In genomic region chr7:150935149-150935548, GRCh38 we compare ENCODE assay signal across 18 cellular contexts. TPM values are rescaled to one million over a fixed set of nuclear protein-coding genes. Genes with fewer than 3 reads are reported as not detected.
DNase-seq lines count a peak whose midpoint lies in the region; ATAC-seq and TF ChIP-seq lines count a peak whose summit lies in the region.
"Had no signal": no experiment of that assay in that cellular context is flagged by ENCODE, and none has a peak within 500 bp of the region (broad histone marks: within the 10 kb centered on the region; RNA-seq: fewer than 3 reads in every experiment).

No MANE protein-coding gene starts in this region.

- no peak for TF ChIP-seq CTCF in lower lobe of right lung (IDR thresholded peaks at IDR 0.05)
- TF ChIP-seq CTCF in type B pancreatic cell (conservative IDR thresholded peaks at IDR 0.05) = no peak

- H3K27ac ChIP-seq in lower lobe of right lung = no peak overlapping the region
- H3K27ac ChIP-seq: BLaER1 had no signal

- peak; percentile 21 for DNase-seq in activated effector memory CD4-positive, alpha-beta T cell treated with anti-CD3 and anti-CD28 coated beads, Interleukin-2, amount 50 U/mL, for 16 hours
- DNase-seq in activated effector memory CD4-positive, alpha-beta T cell treated with Interleukin-2 at 50 U/mL for 16 hours = no peak
- DNase-seq in lower lobe of right lung = peak; percentile 9
- DNase-seq in type B pancreatic cell (ENCODE audit: extremely low spot score, unreplicated experiment) = peak; percentile 34
- DNase-seq in hypothalamus (lab: John Stamatoyannopoulos, UW) = no peak
- no peak for DNase-seq in NCI-H187 treated with DMSO at 0.1 percent for 48 hours (lab: John Stamatoyannopoulos, UW)
- DNase-seq in NCI-H1930 (lab: John Stamatoyannopoulos, UW) = no peak
- DNase-seq: 8988T; CD4-positive, alpha-beta memory T cell; DMS153; DMS79 treated with DMSO at 0.1 percent for 48 hours; GF-D8; GOT3; H7; HFFc6 had no signal

- H3K27me3 Mint-ChIP-seq in type B pancreatic cell = peaks cover 13% of the 10 kb centered on the region
- H3K27me3 Mint-ChIP-seq: CD4-positive, alpha-beta memory T cell had no signal

- peaks cover 13% of the 10 kb centered on the region for H3K4me1 ChIP-seq in lower lobe of right lung

- H3K27me3 ChIP-seq in lower lobe of right lung (ENCODE audit: low read depth) = peaks cover 5% of the 10 kb centered on the region
- H3K27me3 ChIP-seq: BLaER1 had no signal

- H3K36me3 Mint-ChIP-seq in type B pancreatic cell = no peaks in the 10 kb centered on the region
- H3K36me3 Mint-ChIP-seq: CD14-positive monocyte; CD4-positive, alpha-beta memory T cell had no signal

- H3K4me3 ChIP-seq in lower lobe of right lung = no peak overlapping the region
- H3K4me3 ChIP-seq: BLaER1 had no signal

- no peaks in the 10 kb centered on the region for H3K36me3 ChIP-seq in lower lobe of right lung
- H3K36me3 ChIP-seq: BLaER1 had no signal

- intact Hi-C loops in lower lobe of right lung (cut with DNase I) = no loop called here

- ATAC-seq in lower lobe of right lung = no peak
- ATAC-seq: HCT116 had no signal

- H3K4me1 Mint-ChIP-seq in type B pancreatic cell (ENCODE audit: unreplicated experiment) = peaks cover 5% of the 10 kb centered on the region

- H3K9me3 ChIP-seq in lower lobe of right lung = no peaks in the 10 kb centered on the region
- H3K9me3 ChIP-seq: BLaER1 had no signal

- no peak overlapping the region for H3K4me3 Mint-ChIP-seq in type B pancreatic cell
- H3K4me3 Mint-ChIP-seq: CD14-positive monocyte; CD4-positive, alpha-beta memory T cell; HFFc6 had no signal

- H3K27ac Mint-ChIP-seq in type B pancreatic cell = no peak overlapping the region
- H3K27ac Mint-ChIP-seq: CD14-positive monocyte, HFFc6 had no signal

- no peaks in the 10 kb centered on the region for H3K9me3 Mint-ChIP-seq in type B pancreatic cell
- H3K9me3 Mint-ChIP-seq: CD14-positive monocyte, HFFc6 had no signal

RNA-seq across cellular contexts. Expression of gene KCNH2, which starts 43.0 kb away (rescaled TPM):
- total RNA-seq in lower lobe of right lung (2.4 TPM), type B pancreatic cell (ENCODE audit: low replicate concordance) (8.0 and 10.0 TPM in 2 replicates)
- total RNA-seq: HFFc6 had no signal

RNA-seq across cellular contexts. Expression of gene NOS3, which starts 55.7 kb away (rescaled TPM):
- total RNA-seq in lower lobe of right lung (15.1 TPM), type B pancreatic cell (ENCODE audit: low replicate concordance) (0.21 and 1.7 TPM in 2 replicates)

Comparison
In these comparisons a context has a peak if more than half of its experiments do, and no peak if none do; other contexts are left out.
1. DNase-seq: peak in activated effector memory CD4-positive, alpha-beta T cell treated with anti-CD3 and anti-CD28 coated beads, Interleukin-2, amount 50 U/mL, for 16 hours (single experiment), lower lobe of right lung (single experiment) and type B pancreatic cell (single experiment); none in activated effector memory CD4-positive, alpha-beta T cell treated with Interleukin-2 at 50 U/mL for 16 hours (single experiment), hypothalamus (0 of 51), NCI-H187 treated with DMSO at 0.1 percent for 48 hours (single experiment) and NCI-H1930 (0 of 2).